Comparison of ENCODE assay signal across 2 cellular contexts in genomic region chr3:51968175-51968681, GRCh38.
A peak's percentile ranks its signal among the peaks of the same experiment; 100 is the strongest.
TF ChIP-seq lines count a peak whose summit lies in the region.

No MANE protein-coding gene starts in this region.

TF ChIP-seq in IMR-90, 13 proteins besides CTCF, POLR2A, EP300 and RAD21:
- no peak for TF ChIP-seq FOS (IDR thresholded peaks at IDR 0.05; ENCODE audit: low read depth, low read length)
- no peak for TF ChIP-seq MAFK (IDR thresholded peaks at IDR 0.05; ENCODE audit: low read depth, low read length)
- TF ChIP-seq BHLHE40 (IDR thresholded peaks at IDR 0.05; ENCODE audit: low read depth, low read length), result no peak
- TF ChIP-seq SMC3 (IDR thresholded peaks at IDR 0.05; ENCODE audit: low read depth, low read length), result no peak

TF ChIP-seq in GM12878, 131 proteins besides CTCF, POLR2A, EP300 and RAD21:
- TF ChIP-seq HDAC2 (IDR thresholded peaks at IDR 0.05) (no peak), EGR1 (IDR thresholded peaks at IDR 0.05; ENCODE audit: borderline replicate concordance in 1 of 2, low read depth in 2 of 2, low read length in 2 of 2) (peak in 1 of 2 experiments; percentile 26; a peak in 1 of 3 replicates), SIX5 (IDR thresholded peaks at IDR 0.05; ENCODE audit: low read depth, low read length, severe bottlenecking) (no peak), TCF7 (IDR thresholded peaks at IDR 0.05; ENCODE audit: borderline replicate concordance) (no peak), RUNX3 (IDR thresholded peaks at IDR 0.05; ENCODE audit: low read length) (0 out of 2 replicates have a peak, but pooled peaks have one; percentile 5), MAX (IDR thresholded peaks at IDR 0.05; ENCODE audit: low read depth, low read length) (no peak), STAT3 (IDR thresholded peaks at IDR 0.05; ENCODE audit: low read depth, low read length) (no peak), CEBPZ (IDR thresholded peaks at IDR 0.05; ENCODE audit: low read depth, low read length) (no peak), CHD1 (IDR thresholded peaks at IDR 0.05; ENCODE audit: low read depth, low read length) (no peak), TAF1 (IDR thresholded peaks at IDR 0.05; ENCODE audit: borderline replicate concordance, low read depth, low read length) (no peak), MLLT1 (IDR thresholded peaks at IDR 0.05) (no peak), MEF2A (IDR thresholded peaks at IDR 0.05; ENCODE audit: insufficient read depth, low read depth, low read length) (no peak), ZZZ3 (IDR thresholded peaks at IDR 0.05; ENCODE audit: control insufficient read depth, insufficient read length, low read depth) (no peak)
